ENCODE assay signal across 9 cellular contexts in the genomic region with DNA sequence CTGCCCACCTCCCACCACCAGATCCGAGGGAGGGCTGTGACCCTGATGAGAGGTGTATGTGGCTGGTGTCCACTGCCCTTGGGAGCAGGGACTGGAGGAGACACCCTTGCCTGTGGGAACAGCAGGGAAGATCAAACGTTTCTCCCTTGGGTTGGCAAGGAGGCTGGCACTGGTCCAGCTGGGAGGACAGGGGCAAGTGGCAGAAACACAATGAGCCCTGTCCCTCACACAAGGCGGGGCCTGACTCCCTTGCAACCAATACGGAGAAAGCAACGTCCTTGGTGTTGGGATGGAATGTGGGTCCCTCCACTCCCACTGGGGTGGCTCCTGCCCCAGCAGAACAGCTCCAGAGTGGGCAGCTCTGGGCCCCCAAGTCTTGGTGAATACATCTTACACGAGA. TPM values are rescaled to one million over a fixed set of nuclear protein-coding genes. Genes with fewer than 3 reads are reported as not detected.
DNase-seq lines count a peak whose midpoint lies in the region; TF ChIP-seq lines count a peak whose summit lies in the region.
"Had no signal": no experiment of that assay in that cellular context is flagged by ENCODE, and none has a peak within 500 bp of the region (broad histone marks: within the 10 kb centered on the region; RNA-seq: fewer than 3 reads in every experiment).

No MANE protein-coding gene starts in this region.

- no peaks in the 10 kb centered on the region for H3K9me3 ChIP-seq in HUES6 (ENCODE audit: control insufficient read depth, insufficient read depth, low read depth, low read length)
- H3K9me3 ChIP-seq in hepatocyte (ENCODE audit: low read depth): no peaks in the 10 kb centered on the region
- no peaks in the 10 kb centered on the region for H3K9me3 ChIP-seq in spleen
- H3K9me3 ChIP-seq in ascending aorta: no peaks in the 10 kb centered on the region

- H3K27ac ChIP-seq in HUES6 (ENCODE audit: low read depth, low read length) (no peak overlapping the region), hepatocyte (peak overlapping the region; percentile 91), spleen (peak overlapping the region in 6 of 8 donors; percentile 32 to 96 (median 94)), ascending aorta (no peak overlapping the region)

- DNase-seq in SW480 (ENCODE audit: low spot score) (peak; percentile 88), hepatocyte (ENCODE audit: low spot score) (no peak), spleen (no peak), putamen (ENCODE audit: low spot score) (no peak), ascending aorta (ENCODE audit: low spot score in 2 of 2) (no peak)
- DNase-seq in activated CD4-positive, CD25-positive, alpha-beta regulatory T cell treated with anti-CD3 and anti-CD28 coated beads, Interleukin-2, amount 50 U/mL, for 72 hours: no peak
- DNase-seq: immature natural killer cell, NCI-H1048 had no signal

- TF ChIP-seq POLR2A in spleen (IDR thresholded peaks at IDR 0.05): no peak

- H3K79me2 ChIP-seq in hepatocyte: peaks cover 38% of the 10 kb centered on the region

- intact Hi-C loops in spleen (cut with DNase I; ENCODE audit: low total_unique reads): no loop called here
- intact Hi-C loops in ascending aorta (cut with DNase I): no loop called here

- H3K4me1 ChIP-seq in HUES6 (ENCODE audit: control insufficient read depth, insufficient read depth, low read length) (peaks cover 22% of the 10 kb centered on the region), hepatocyte (ENCODE audit: insufficient read depth) (peaks cover 43% of the 10 kb centered on the region), spleen (peaks cover 11 to 85% (median 62%) of the 10 kb centered on the region in 6 donors), ascending aorta (peaks cover 8 to 27% of the 10 kb centered on the region in 2 donors)

- H3K9ac ChIP-seq in HUES6 (ENCODE audit: low read length): no peak overlapping the region

- TF ChIP-seq CTCF in hepatocyte (IDR thresholded peaks at IDR 0.05; ENCODE audit: poor library complexity): no peak
- no peak for TF ChIP-seq CTCF in spleen (IDR thresholded peaks at IDR 0.05 in 8 of 11, conservative IDR thresholded peaks at IDR 0.05 in 3 of 11)
- TF ChIP-seq CTCF in ascending aorta (IDR thresholded peaks at IDR 0.05): no peak

- H3K9me2 ChIP-seq in hepatocyte (replicated peaks; ENCODE audit: insufficient read depth): no peaks in the 10 kb centered on the region

- 0 out of 2 replicates have a peak overlapping the region, but pooled peaks have one; percentile 9 for H3K4me3 ChIP-seq in HUES6 (ENCODE audit: low read depth, low read length)
- no peak overlapping the region for H3K4me3 ChIP-seq in hepatocyte
- H3K4me3 ChIP-seq in spleen: peak overlapping the region in 7 of 8 donors; percentile 83 to 97 (median 91)
- no peak overlapping the region for H3K4me3 ChIP-seq in ascending aorta

- 80% methylated on average over 6 of the region's 6 CpGs for WGBS in hepatocyte (ENCODE audit: low lambda C conversion rate, missing lambda C conversion rate)
- 51 to 67% (median 63%) methylated on average over 6 of the region's 6 CpGs for WGBS in spleen, 5 donors

- H3K36me3 ChIP-seq in HUES6 (ENCODE audit: control insufficient read depth, insufficient read depth, low read length) (peaks cover 46% of the 10 kb centered on the region), hepatocyte (replicated peaks; ENCODE audit: insufficient read depth, low read depth) (no peaks in the 10 kb centered on the region), spleen (peaks cover 2 to 65% (median 25%) of the 10 kb centered on the region in 6 donors), ascending aorta (peaks cover 0 to 21% of the 10 kb centered on the region in 2 donors)

- H3K27me3 ChIP-seq in HUES6 (ENCODE audit: control insufficient read depth, insufficient read depth, low read length) (no peaks in the 10 kb centered on the region), hepatocyte (no peaks in the 10 kb centered on the region), spleen (replicated peaks in 1 of 7) (no peaks in the 10 kb centered on the region), ascending aorta (no peaks in the 10 kb centered on the region)

- H2AFZ ChIP-seq in hepatocyte: no peak overlapping the region

- peaks cover 3% of the 10 kb centered on the region for H4K20me1 ChIP-seq in hepatocyte (ENCODE audit: insufficient read depth, poor library complexity, severe bottlenecking)

- peak overlapping the region; percentile 61 for H3K4me2 ChIP-seq in hepatocyte

RNA-seq across cellular contexts. Expression of a gene that starts 5.2 kb away (rescaled TPM):
- total RNA-seq in hepatocyte (79.0 and 125 TPM in 2 replicates), spleen (100 to 1,000 TPM; 192 to 746 (median 523) TPM), ascending aorta (449 TPM)
- polyA plus RNA-seq in hepatocyte (63.9 and 75.4 TPM in 2 replicates), spleen (100 to 1,000 TPM; 108 to 155 (median 123) TPM)

RNA-seq across cellular contexts. Expression of a gene that starts 10.7 kb away (rescaled TPM):
- total RNA-seq in hepatocyte (30.0 and 33.1 TPM in 2 replicates), spleen (10 to 100 TPM; 19.4 to 33.6 (median 24.4) TPM), ascending aorta (25.4 TPM)
- polyA plus RNA-seq in hepatocyte (45.6 and 59.0 TPM in 2 replicates), spleen (10 to 100 TPM; 20.6 to 36.5 (median 34.4) TPM)

RNA-seq across cellular contexts. Expression of a gene that starts 13.9 kb away (rescaled TPM):
- total RNA-seq in hepatocyte: 22.3 and 34.3 TPM in 2 replicates
- polyA plus RNA-seq in hepatocyte: 5.5 and 11.8 TPM in 2 replicates
- 100 to 1,000 TPM in 5 of 7 donors, 10 to 100 TPM in 2; 46.8 to 172 (median 122) TPM for total RNA-seq in spleen
- 10 to 100 TPM; 18.2 to 49.4 (median 46.6) TPM for polyA plus RNA-seq in spleen
- 49.5 TPM for total RNA-seq in ascending aorta

RNA-seq across cellular contexts. Expression of a gene that starts 18.1 kb away (rescaled TPM):
- total RNA-seq in hepatocyte (3.7 and 9.0 TPM in 2 replicates), spleen (1 to 10 TPM in 6 of 7 donors, under 1 TPM in 1; 0.73 to 3.8 (median 2.7) TPM), ascending aorta (not detected)
- polyA plus RNA-seq in hepatocyte (5.6 and 7.0 TPM in 2 replicates), spleen (1 to 10 TPM; 1.4 to 2.4 (median 2.1) TPM)

RNA-seq across cellular contexts. Expression of a gene that starts 18.1 kb away (rescaled TPM):
- total RNA-seq in hepatocyte (6.7 and 7.1 TPM in 2 replicates), spleen (10 to 100 TPM in 6 of 7 donors, 1 to 10 TPM in 1; 7.8 to 15.1 (median 11.8) TPM), ascending aorta (38.8 TPM)
- polyA plus RNA-seq in hepatocyte (17.0 and 19.5 TPM in 2 replicates), spleen (10 to 100 TPM; 12.4 to 15.5 (median 15.2) TPM)

Comparison
In these comparisons a context has a peak if more than half of its experiments do, and no peak if none do; other contexts are left out.
1. H3K27ac ChIP-seq: peak in hepatocyte (single experiment) and spleen (6 of 8); none in HUES6 (single experiment) and ascending aorta (0 of 2).
2. H3K4me3 ChIP-seq: peak in HUES6 (single experiment) and spleen (7 of 8); none in hepatocyte (single experiment) and ascending aorta (0 of 2).